In the genomic region with DNA sequence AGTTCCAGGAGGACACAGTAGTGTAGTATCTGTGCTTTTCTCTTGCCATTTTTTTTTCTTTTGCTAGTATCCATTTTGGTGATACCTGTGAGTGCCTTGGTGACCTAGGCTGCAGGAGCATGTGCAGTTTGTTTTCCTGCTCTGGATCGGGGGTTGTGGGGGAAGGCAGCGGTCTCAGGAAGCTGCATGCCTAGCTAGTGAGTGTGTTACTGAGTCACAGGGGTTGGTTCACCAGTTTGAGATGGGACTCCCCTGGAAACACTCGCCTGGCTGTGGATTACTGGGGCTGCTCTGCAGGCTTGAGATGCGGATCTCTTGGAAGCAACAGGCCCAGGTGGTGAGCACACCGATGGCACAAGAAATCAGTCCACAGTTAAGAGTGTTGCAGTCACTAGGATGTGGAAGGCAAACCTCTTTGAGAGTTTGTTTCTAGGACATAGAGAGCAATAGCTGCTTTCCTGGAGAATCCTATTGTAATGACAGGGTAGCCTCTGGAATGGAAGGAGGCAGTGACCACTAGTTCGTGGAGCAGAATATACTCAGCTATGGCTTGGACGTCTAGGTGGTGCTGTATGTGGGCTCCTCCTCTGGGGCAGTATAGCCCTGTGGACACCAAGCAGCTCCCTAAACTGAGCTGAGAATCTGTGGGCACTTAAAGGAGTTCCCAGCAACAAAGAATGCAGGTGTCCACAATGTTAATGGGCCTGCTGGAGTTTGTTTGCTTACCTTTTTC, we compare ENCODE assay signal across 15 cellular contexts. TPM values are rescaled to one million over a fixed set of nuclear protein-coding genes. Genes with fewer than 3 reads are reported as not detected.
A peak's percentile ranks its signal among the peaks of the same experiment; 100 is the strongest.
DNase-seq lines count a peak whose midpoint lies in the region; ATAC-seq and TF ChIP-seq lines count a peak whose summit lies in the region.
"Had no signal": no experiment of that assay in that cellular context is flagged by ENCODE, and none has a peak within 500 bp of the region (broad histone marks: within the 10 kb centered on the region; RNA-seq: fewer than 3 reads in every experiment).

No MANE protein-coding gene starts in this region.

- TF ChIP-seq CTCF in HFFc6 (IDR thresholded peaks at IDR 0.05) (no peak), WI38 (IDR thresholded peaks at IDR 0.05; ENCODE audit: low read depth, low read length) (no peak)

- peaks cover 34% of the 10 kb centered on the region for H3K9me3 Mint-ChIP-seq in HFFc6

- peak overlapping the region; percentile 69 for H3K4me3 Mint-ChIP-seq in HFFc6
- H3K4me3 Mint-ChIP-seq: activated CD8-positive, alpha-beta T cell treated with anti-CD3 and anti-CD28 coated beads for 36 hours; naive thymus-derived CD8-positive, alpha-beta T cell; T-cell had no signal

- peaks cover 45% of the 10 kb centered on the region for H3K4me1 Mint-ChIP-seq in HFFc6 (ENCODE audit: low read depth)
- H3K4me1 Mint-ChIP-seq: T-cell had no signal

- DNase-seq in A172 (ENCODE audit: low spot score) (peak; percentile 91), HFFc6 (peak; percentile 75), glomerular visceral epithelial cell (ENCODE audit: extremely low spot score) (peak; percentile 85)
- no peak for DNase-seq in stimulated activated CD4-positive, alpha-beta T cell treated with anti-CD3 and anti-CD28 coated beads, Interleukin-2, amount 100 ng/mL, for 24 hours
- no peak for DNase-seq in NK-92 treated with Interleukin-12 subunit alpha and Interleukin-12 subunit beta, amount 100 ng/mL, for 24 hours (lab: John Stamatoyannopoulos, UW)
- DNase-seq: activated CD8-positive, alpha-beta T cell treated with anti-CD3 and anti-CD28 coated beads for 36 hours; activated naive CD4-positive, alpha-beta T cell treated with anti-CD3 and anti-CD28 coated beads, Interleukin-2, amount 50 U/mL, for 16 hours; AML-193; naive thymus-derived CD8-positive, alpha-beta T cell; NCI-H510A treated with DMSO at 0.1 percent for 48 hours; T-cell had no signal

- peaks cover 2% of the 10 kb centered on the region; the same call in 1 of the 2 replicates for H3K27me3 Mint-ChIP-seq in HFFc6 (ENCODE audit: insufficient read depth)
- H3K27me3 Mint-ChIP-seq: activated CD8-positive, alpha-beta T cell treated with anti-CD3 and anti-CD28 coated beads for 36 hours; T-cell had no signal

- peak overlapping the region; percentile 26; the same call in 1 of the 2 replicates for H3K4me3 ChIP-seq in WI38 (ENCODE audit: low read depth, low read length)

- no peak for ATAC-seq in GM18517 (IDR thresholded peaks at IDR 0.05; ENCODE audit: unreplicated experiment)
- no peak for ATAC-seq in GM18519 (IDR thresholded peaks at IDR 0.05; ENCODE audit: low FRiP score, unreplicated experiment)
- ATAC-seq: activated CD8-positive, alpha-beta T cell treated with anti-CD3 and anti-CD28 coated beads for 36 hours; naive thymus-derived CD8-positive, alpha-beta T cell; T-cell had no signal

- peak overlapping the region; percentile 93 for H3K27ac Mint-ChIP-seq in HFFc6
- H3K27ac Mint-ChIP-seq: activated CD8-positive, alpha-beta T cell treated with anti-CD3 and anti-CD28 coated beads for 36 hours; naive thymus-derived CD8-positive, alpha-beta T cell; T-cell had no signal

- H3K36me3 Mint-ChIP-seq in HFFc6 (ENCODE audit: low read depth): peaks cover 28% of the 10 kb centered on the region
- H3K36me3 Mint-ChIP-seq: T-cell had no signal

RNA-seq across cellular contexts. Expression of a gene that starts 20.0 kb away (rescaled TPM):
- not detected in 2 replicates for total RNA-seq in A172 (2014; rRNA removed; shearing (Covaris generic))
- not detected for total RNA-seq in HFFc6 (2021; fragmentation: NEBNext Ultra II Directional; extraction: Animal tissue kit (Norgen Biotek cat#: 25700))
- total RNA-seq: activated CD8-positive, alpha-beta T cell treated with anti-CD3 and anti-CD28 coated beads for 36 hours; dermis microvascular lymphatic vessel endothelial cell; naive thymus-derived CD8-positive, alpha-beta T cell; T-cell had no signal

RNA-seq across cellular contexts. Expression of a gene that starts 55.1 kb away (rescaled TPM):
- total RNA-seq in A172 (2014; rRNA removed; shearing (Covaris generic)): not detected in 2 replicates
- total RNA-seq in HFFc6 (2021; fragmentation: NEBNext Ultra II Directional; extraction: Animal tissue kit (Norgen Biotek cat#: 25700)): not detected
- total RNA-seq: activated CD8-positive, alpha-beta T cell treated with anti-CD3 and anti-CD28 coated beads for 36 hours; dermis microvascular lymphatic vessel endothelial cell; naive thymus-derived CD8-positive, alpha-beta T cell; T-cell had no signal

Comparison
In these comparisons a context has a peak if more than half of its experiments do, and no peak if none do; other contexts are left out.
1. DNase-seq: peak in A172 (single experiment), HFFc6 (single experiment) and glomerular visceral epithelial cell (single experiment); none in stimulated activated CD4-positive, alpha-beta T cell treated with anti-CD3 and anti-CD28 coated beads, Interleukin-2, amount 100 ng/mL, for 24 hours (0 of 2) and NK-92 treated with Interleukin-12 subunit alpha and Interleukin-12 subunit beta, amount 100 ng/mL, for 24 hours (single experiment).